ENCODE assay signal across 8 cellular contexts in the genomic region with DNA sequence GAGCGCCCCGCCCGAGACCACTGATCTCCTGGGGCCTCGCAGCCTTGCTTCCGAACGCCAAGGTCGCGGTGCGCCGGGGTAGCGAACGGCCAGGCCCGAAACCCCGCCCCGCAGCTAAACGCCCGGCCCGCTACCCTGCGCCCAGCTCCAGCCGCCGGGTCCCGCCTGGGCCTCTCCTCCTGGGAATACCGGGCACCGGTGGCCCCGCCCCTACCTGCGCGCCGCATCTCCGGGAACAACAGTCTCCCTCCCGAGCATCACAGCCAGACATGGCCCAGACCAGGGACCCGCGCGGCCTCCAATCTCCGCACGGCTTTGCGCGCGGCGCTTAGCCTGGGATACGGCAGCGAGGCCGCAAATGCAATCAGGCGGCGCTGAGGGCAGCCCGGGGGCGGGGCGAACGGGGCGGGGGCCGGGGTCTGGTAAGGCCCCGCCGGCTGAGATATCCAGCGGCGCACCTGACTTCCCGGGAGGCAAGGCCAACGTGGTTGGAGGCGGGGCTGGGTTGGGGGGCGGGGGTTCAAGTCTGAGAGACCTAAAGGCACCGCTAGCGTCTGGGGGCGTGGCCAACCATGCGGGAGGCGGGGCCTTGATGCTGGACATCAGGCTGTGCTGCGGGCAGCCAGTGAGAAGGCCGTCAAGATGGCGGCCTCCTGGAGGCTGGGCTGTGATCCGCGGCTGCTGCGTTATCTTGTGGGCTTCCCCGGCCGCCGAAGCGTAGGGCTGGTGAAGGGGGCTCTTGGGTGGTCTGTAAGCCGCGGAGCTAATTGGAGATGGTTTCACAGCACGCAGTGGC. TPM values are rescaled to one million over a fixed set of nuclear protein-coding genes. Genes with fewer than 3 reads are reported as not detected.
DNase-seq lines count a peak whose midpoint lies in the region; ATAC-seq and TF ChIP-seq lines count a peak whose summit lies in the region.

A gene with protein sequence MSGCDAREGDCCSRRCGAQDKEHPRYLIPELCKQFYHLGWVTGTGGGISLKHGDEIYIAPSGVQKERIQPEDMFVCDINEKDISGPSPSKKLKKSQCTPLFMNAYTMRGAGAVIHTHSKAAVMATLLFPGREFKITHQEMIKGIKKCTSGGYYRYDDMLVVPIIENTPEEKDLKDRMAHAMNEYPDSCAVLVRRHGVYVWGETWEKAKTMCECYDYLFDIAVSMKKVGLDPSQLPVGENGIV (minus strand): TSS at position 366 of the 796 bp plus-strand sequence. CDS start 95 bp downstream, at position 271.
A gene (plus strand): TSS at position 605 of the 796 bp plus-strand sequence. CDS start 38 bp downstream, at position 643.

- H3K4me1 ChIP-seq in DND-41 (ENCODE audit: insufficient read depth, low read length) = peaks cover 38% of the 10 kb centered on the region
- H3K4me1 ChIP-seq in Peyer's patch = peaks cover 0 to 22% (median 3%) of the 10 kb centered on the region in 4 donors
- peaks cover 28% of the 10 kb centered on the region for H3K4me1 ChIP-seq in muscle layer of colon (ENCODE audit: insufficient read depth, low read length)

- H2AFZ ChIP-seq in DND-41 (ENCODE audit: low read depth, low read length) = peak within 1 kb of the TSS; percentile 92

- H3K4me3 ChIP-seq in DND-41 (ENCODE audit: low read depth in 1 of 2, low read length in 2 of 2) (peak within 1 kb of the TSS; percentile 93 to 94), Peyer's patch (peak within 1 kb of the TSS; percentile 78 to 97 (median 90)), muscle layer of colon (ENCODE audit: low read depth in 1 of 2, low read length in 2 of 2) (peak within 1 kb of the TSS; percentile 90 to 96)

- H3K4me2 ChIP-seq in DND-41 (ENCODE audit: insufficient read depth, low read length) = peak within 1 kb of the TSS; percentile 94

- peak; percentile 82 to 93 for TF ChIP-seq POLR2A in Peyer's patch (IDR thresholded peaks at IDR 0.05)

- H3K9ac ChIP-seq in DND-41 (ENCODE audit: low read depth, low read length) (peak within 1 kb of the TSS; percentile 90), muscle layer of colon (ENCODE audit: low read length) (peak within 1 kb of the TSS; percentile 96)

- H3K36me3 ChIP-seq in DND-41 (ENCODE audit: insufficient read depth, low read length) (peaks cover 16% of the 10 kb centered on the region), KOPT-K1 (ENCODE audit: insufficient read depth, low read length) (peaks cover 7% of the 10 kb centered on the region), Peyer's patch (no peaks in the 10 kb centered on the region), muscle layer of colon (ENCODE audit: insufficient read depth, low read length) (no peaks in the 10 kb centered on the region)

- peaks cover 69% of the 10 kb centered on the region for H3K79me2 ChIP-seq in DND-41 (ENCODE audit: insufficient read depth, low read length)

- H4K20me1 ChIP-seq in DND-41 (ENCODE audit: insufficient read depth, low read length) = no peaks in the 10 kb centered on the region

- peak; percentile 98 for DNase-seq in DND-41
- DNase-seq in Peyer's patch = peak; percentile 99 to 100 (median 100)
- DNase-seq in activated T-cell treated with anti-CD3 and anti-CD28 coated beads, Interleukin-2, amount 50 U/mL, for 48 hours = peak; percentile 99 to 100
- peak; percentile 79 to 90 for DNase-seq in stimulated activated CD8-positive, alpha-beta memory T cell treated with anti-CD3 and anti-CD28 coated beads, Interleukin-7, amount 100 ng/mL, for 1 hour (ENCODE audit: low read depth in 2 of 2)

- H3K9me3 ChIP-seq in DND-41 (ENCODE audit: insufficient read depth, low read length, severe bottlenecking) = no peaks in the 10 kb centered on the region
- H3K9me3 ChIP-seq in KOPT-K1 (ENCODE audit: insufficient read depth, low read length, poor library complexity, severe bottlenecking) = no peaks in the 10 kb centered on the region
- H3K9me3 ChIP-seq in Peyer's patch = no peaks in the 10 kb centered on the region
- H3K9me3 ChIP-seq in muscle layer of colon (ENCODE audit: low read length) = no peaks in the 10 kb centered on the region

- TF ChIP-seq CTCF in DND-41 (IDR thresholded peaks at IDR 0.05; ENCODE audit: borderline replicate concordance, extremely low read depth, low read length, poor library complexity, severe bottlenecking) = no peak
- TF ChIP-seq CTCF in Peyer's patch (IDR thresholded peaks at IDR 0.05) = no peak

- H3K27ac ChIP-seq in DND-41 (ENCODE audit: low read length) (peak within 1 kb of the TSS; percentile 91), KOPT-K1 (ENCODE audit: low read depth, low read length, poor library complexity, severe bottlenecking) (peak within 1 kb of the TSS; percentile 86), Peyer's patch (peak within 1 kb of the TSS; percentile 93 to 97 (median 94)), muscle layer of colon (ENCODE audit: low read depth, low read length) (peak within 1 kb of the TSS; percentile 80)

- H3K27me3 ChIP-seq in DND-41 (ENCODE audit: insufficient read depth, low read length, poor library complexity) (no peaks in the 10 kb centered on the region), Peyer's patch (no peaks in the 10 kb centered on the region), muscle layer of colon (ENCODE audit: control insufficient read depth in 1 of 2, insufficient read depth in 2 of 2, low read length in 2 of 2) (no peaks in the 10 kb centered on the region)

- peak; percentile 88 for ATAC-seq in DND-41 (ENCODE audit: insufficient read depth, low read depth)
- ATAC-seq in GM21825 (IDR thresholded peaks at IDR 0.05; ENCODE audit: unreplicated experiment) = peak; percentile 93
- peak; percentile 98 for ATAC-seq in esophagus mucosa

RNA-seq across cellular contexts. Expression of the first gene that starts in this region (rescaled TPM):
- total RNA-seq in Peyer's patch (10 to 100 TPM; 11.7 to 25.6 (median 13.8) TPM), esophagus mucosa (13.2 TPM)

RNA-seq across cellular contexts. Expression of the second gene that starts in this region (rescaled TPM):
- total RNA-seq in Peyer's patch = 10 to 100 TPM; 15.4 to 87.5 (median 22.4) TPM
- total RNA-seq in esophagus mucosa = 19.1 TPM

Comparison
In these comparisons a context has a peak if more than half of its experiments do, and no peak if none do; other contexts are left out.
1. Peak in every context shown above with its lines: DNase-seq, ATAC-seq, H3K4me3 ChIP-seq and H3K27ac ChIP-seq.